Comparison of ENCODE assay signal across 8 cellular contexts in genomic region chr6:153003294-153003645, GRCh38. TPM values are rescaled to one million over a fixed set of nuclear protein-coding genes. Genes with fewer than 3 reads are reported as not detected.
DNase-seq lines count a peak whose midpoint lies in the region; ATAC-seq and TF ChIP-seq lines count a peak whose summit lies in the region.

No MANE protein-coding gene starts in this region.

- H2AFZ ChIP-seq in DND-41 (ENCODE audit: low read depth, low read length) = peak overlapping the region; percentile 90

- ATAC-seq in DND-41 (ENCODE audit: insufficient read depth, low read depth) (no peak), GM21786 (IDR thresholded peaks at IDR 0.05; ENCODE audit: unreplicated experiment) (peak; percentile 0), mucosa of descending colon (peak; percentile 21), GM18870 (IDR thresholded peaks at IDR 0.05; ENCODE audit: unreplicated experiment) (no peak)

- intact Hi-C loops in colonic mucosa (cut with DNase I) = no loop called here
- intact Hi-C loops in mucosa of descending colon (cut with DNase I, micrococcal nuclease) = no loop called here

- H3K4me3 ChIP-seq in DND-41 (ENCODE audit: low read depth in 1 of 2, low read length in 2 of 2) (peak overlapping the region; percentile 78 to 83), colonic mucosa (peak overlapping the region; percentile 62), mucosa of descending colon (no peak overlapping the region)

- H3K36me3 ChIP-seq in DND-41 (ENCODE audit: insufficient read depth, low read length) = peaks cover 12% of the 10 kb centered on the region
- no peaks in the 10 kb centered on the region for H3K36me3 ChIP-seq in colonic mucosa
- H3K36me3 ChIP-seq in mucosa of descending colon (ENCODE audit: low read depth) = no peaks in the 10 kb centered on the region

- peaks cover 52% of the 10 kb centered on the region for H3K79me2 ChIP-seq in DND-41 (ENCODE audit: insufficient read depth, low read length)

- H4K20me1 ChIP-seq in DND-41 (ENCODE audit: insufficient read depth, low read length) = peaks cover 22% of the 10 kb centered on the region

- no peak for TF ChIP-seq CTCF in DND-41 (IDR thresholded peaks at IDR 0.05; ENCODE audit: borderline replicate concordance, extremely low read depth, low read length, poor library complexity, severe bottlenecking)
- no peak for TF ChIP-seq CTCF in colonic mucosa (IDR thresholded peaks at IDR 0.05)
- TF ChIP-seq CTCF in mucosa of descending colon (IDR thresholded peaks at IDR 0.05) = no peak

- H3K9me3 ChIP-seq in DND-41 (ENCODE audit: insufficient read depth, low read length, severe bottlenecking) (no peaks in the 10 kb centered on the region), colonic mucosa (no peaks in the 10 kb centered on the region), mucosa of descending colon (no peaks in the 10 kb centered on the region)

- DNase-seq in DND-41 (no peak), NCI-H748 treated with DMSO at 0.1 percent for 48 hours (lab: John Stamatoyannopoulos, UW) (peak; percentile 64), colonic mucosa (peak; percentile 22), mucosa of descending colon (peak in 1 of 3 donors; percentile 7), NCI-H2081 treated with DMSO at 0.1 percent for 48 hours (lab: John Stamatoyannopoulos, UW) (no peak), NCI-H1694 (lab: John Stamatoyannopoulos, UW) (no peak)

- no peaks in the 10 kb centered on the region for H3K27me3 ChIP-seq in DND-41 (ENCODE audit: insufficient read depth, low read length, poor library complexity)
- no peaks in the 10 kb centered on the region for H3K27me3 ChIP-seq in colonic mucosa

- H3K9ac ChIP-seq in DND-41 (ENCODE audit: low read depth, low read length) = peak overlapping the region; percentile 73
- H3K9ac ChIP-seq in colonic mucosa (ENCODE audit: low read depth in 2 of 2, low read length in 2 of 2) = peak overlapping the region; percentile 64 to 78

- peak overlapping the region; percentile 85 for H3K4me2 ChIP-seq in DND-41 (ENCODE audit: insufficient read depth, low read length)

- H3K27ac ChIP-seq in DND-41 (ENCODE audit: low read length) (peak overlapping the region; percentile 86), colonic mucosa (peak overlapping the region; percentile 81)

- H3K4me1 ChIP-seq in DND-41 (ENCODE audit: insufficient read depth, low read length) = peaks cover 48% of the 10 kb centered on the region
- H3K4me1 ChIP-seq in colonic mucosa = peaks cover 6% of the 10 kb centered on the region
- peaks cover 23% of the 10 kb centered on the region for H3K4me1 ChIP-seq in mucosa of descending colon (ENCODE audit: low read depth)

RNA-seq across cellular contexts. Expression of gene MTRF1L, which starts 0.8 kb away (rescaled TPM):
- total RNA-seq in colonic mucosa (10 to 100 TPM; 20.2 to 23.9 TPM), mucosa of descending colon (10 to 100 TPM; 21.8 to 30.7 (median 22.2) TPM)

RNA-seq across cellular contexts. Expression of gene FBXO5, which starts 20.4 kb away (rescaled TPM):
- total RNA-seq in colonic mucosa (10 to 100 TPM in 1 of 2 donors, 1 to 10 TPM in 1; 7.4 to 16.2 TPM), mucosa of descending colon (1 to 10 TPM; 3.1 to 7.6 (median 5.5) TPM)

Comparison
In these comparisons a context has a peak if more than half of its experiments do, and no peak if none do; other contexts are left out.
1. ATAC-seq: peak in GM21786 (single experiment) and mucosa of descending colon (single experiment); none in DND-41 (single experiment) and GM18870 (single experiment).
2. DNase-seq: peak in NCI-H748 treated with DMSO at 0.1 percent for 48 hours (single experiment) and colonic mucosa (single experiment); none in DND-41 (single experiment), NCI-H2081 treated with DMSO at 0.1 percent for 48 hours (single experiment) and NCI-H1694 (single experiment).